Comparison of ENCODE assay signal across 8 cellular contexts in genomic region chr6:56370591-56371198, GRCh38.
DNase-seq lines count a peak whose midpoint lies in the region; ATAC-seq, FAIRE-seq and TF ChIP-seq lines count a peak whose summit lies in the region.

No MANE protein-coding gene starts in this region.

- H3K9ac ChIP-seq in HepG2 (ENCODE audit: insufficient read depth, low read depth, low read length), result peak overlapping the region; percentile 42; the same call in 1 of the 2 replicates

- CTCF ChIA-PET in HepG2 (lab: Yijun Ruan, JAX; ENCODE audit: low intra/inter-chr PET ratio, low total read pairs), result interaction anchor here (1.6 to 1.9 kb wide), 2 partner anchors 47 to 200 kb away, joined by 8 to 11 read pairs; no protein-coding TSS in a partner anchor

- peak; percentile 34 for DNase-seq in NCI-H2227 (lab: John Stamatoyannopoulos, UW; ENCODE audit: unreplicated experiment)
- DNase-seq in brain microvascular endothelial cell, result peak; percentile 65
- DNase-seq in HepG2 (ENCODE audit: low spot score), result peak; percentile 58
- peak; percentile 77 for DNase-seq in urothelium cell line (ENCODE audit: low spot score)
- no peak for DNase-seq in posterior cingulate gyrus
- DNase-seq in hepatic stellate cell (ENCODE audit: low spot score), result no peak

- intact Hi-C loops in HepG2 (cut with micrococcal nuclease; ENCODE audit: unreplicated experiment) (loop anchor here (1.0 to 5.0 kb wide), 7 partner anchors 29 to 200 kb away; no protein-coding TSS in a partner anchor), posterior cingulate gyrus (cut with DNase I) (no loop called here)

- TF ChIP-seq POLR2A in HepG2 (IDR thresholded peaks at IDR 0.05; ENCODE audit: insufficient read depth in 1 of 2, low read depth in 2 of 2, low read length in 2 of 2), result no peak

- H3K9me3 ChIP-seq in HepG2 (ENCODE audit: low read length), result no peaks in the 10 kb centered on the region

- H3K79me2 ChIP-seq in HepG2 (ENCODE audit: insufficient read depth, low read length), result no peaks in the 10 kb centered on the region

- 91% methylated on average over 1 of the region's 1 CpG for WGBS in HepG2 (ENCODE audit: low lambda C conversion rate)

- no TSS peak for BruUV-seq in HepG2 (replicated peaks; lab: Mats Ljungman, UMichigan)

- FAIRE-seq in HepG2 (lab: Jason Lieb, UNC) (no peak), urothelium cell line (lab: Jason Lieb, UNC) (no peak)

- peak; percentile 81 for ATAC-seq in GM18861 (IDR thresholded peaks at IDR 0.05; ENCODE audit: unreplicated experiment)
- peak; percentile 87 for ATAC-seq in HG03103 (IDR thresholded peaks at IDR 0.05; ENCODE audit: low read depth, unreplicated experiment)
- peak; percentile 36 for ATAC-seq in HepG2

- H4K20me1 ChIP-seq in HepG2 (ENCODE audit: insufficient read depth, low read length), result no peaks in the 10 kb centered on the region

- H3K27ac ChIP-seq in brain microvascular endothelial cell, result peak overlapping the region; percentile 24
- H3K27ac ChIP-seq in HepG2 (ENCODE audit: extremely low read length, insufficient read depth, low read length), result no peak overlapping the region

- TF ChIP-seq CTCF in brain microvascular endothelial cell (IDR thresholded peaks at IDR 0.05; ENCODE audit: low read depth, low read length, missing control alignments) (no peak), HepG2 (CRISPR knock-in tag; IDR thresholded peaks at IDR 0.05) (no peak)

- POLR2A ChIA-PET in HepG2 (lab: Yijun Ruan, JAX), result interaction anchor here (0.9 to 3.3 kb wide), 6 partner anchors 14 to 178 kb away, joined by 3 to 17 read pairs (median 3); no protein-coding TSS in a partner anchor

- no peak for TF ChIP-seq RAD21 in HepG2 (CRISPR knock-in tag; IDR thresholded peaks at IDR 0.05)

- H3K4me1 ChIP-seq in HepG2 (ENCODE audit: insufficient read depth, low read length), result peaks cover 62% of the 10 kb centered on the region

- H3K27me3 ChIP-seq in brain microvascular endothelial cell (replicated peaks) (no peaks in the 10 kb centered on the region), HepG2 (ENCODE audit: control insufficient read depth in 1 of 2, insufficient read depth in 2 of 2, low read length in 2 of 2) (no peaks in the 10 kb centered on the region)

- TF ChIP-seq EP300 in HepG2 (IDR thresholded peaks at IDR 0.05; ENCODE audit: low read depth in 2 of 2, low read length in 2 of 2), result no peak
- no peak for TF ChIP-seq EP300 in HepG2 (CRISPR knock-in tag; IDR thresholded peaks at IDR 0.05; ENCODE audit: borderline replicate concordance)

- H3K4me2 ChIP-seq in HepG2 (ENCODE audit: low read depth, low read length), result peak overlapping the region; percentile 70

- peak overlapping the region; percentile 82 for H2AFZ ChIP-seq in HepG2 (ENCODE audit: low read length)

- no peaks in the 10 kb centered on the region for H3K36me3 ChIP-seq in brain microvascular endothelial cell (replicated peaks)
- no peaks in the 10 kb centered on the region for H3K36me3 ChIP-seq in HepG2 (replicated peaks in 1 of 2; ENCODE audit: control insufficient read depth in 1 of 2, insufficient read depth in 2 of 2, low read length in 2 of 2)

- in situ Hi-C loops in brain microvascular endothelial cell (cut with HindIII; ENCODE audit: low pct_ligation_motif_present, low sequenced_read_pairs) (loop anchor here (25.0 kb wide), 1 partner anchor 242 kb away; no protein-coding TSS in a partner anchor), HepG2 (cut with HindIII; ENCODE audit: extremely low pct_ligation_motif_present, low pct_unique_long_range_greater_than_20kb) (loop anchor here (5.0 kb wide), 1 partner anchor 47 kb away; no protein-coding TSS in a partner anchor)

- H3K4me3 ChIP-seq in brain microvascular endothelial cell (ENCODE audit: low read depth, low read length) (no peak overlapping the region), HepG2 (replicated peaks in 1 of 3; ENCODE audit: insufficient read depth in 1 of 3, low read depth in 2 of 3, low read length in 3 of 3) (peak overlapping the region in 2 of 3 experiments; percentile 19 to 27; a peak in 2 of 6 replicates)

TF ChIP-seq in HepG2, 621 proteins besides CTCF, POLR2A, EP300 and RAD21 (continues in another document):
- TF ChIP-seq ZNF180 (CRISPR knock-in tag; IDR thresholded peaks at IDR 0.05; ENCODE audit: borderline replicate concordance, low read depth) (no peak), ADNP (CRISPR knock-in tag; IDR thresholded peaks at IDR 0.05) (no peak), NCOR1 (IDR thresholded peaks at IDR 0.05; ENCODE audit: borderline replicate concordance, low read length) (no peak), SP140L (CRISPR knock-in tag; IDR thresholded peaks at IDR 0.05; ENCODE audit: borderline replicate concordance) (no peak), XRCC5 (optimal IDR thresholded peaks at IDR 0.05; ENCODE audit: low read length) (no peak), MYC (CRISPR knock-in tag; IDR thresholded peaks at IDR 0.05; ENCODE audit: borderline replicate concordance) (no peak), ZBTB8A (CRISPR knock-in tag; IDR thresholded peaks at IDR 0.05; ENCODE audit: borderline replicate concordance, low read depth) (no peak), CHCHD3 (CRISPR knock-in tag; IDR thresholded peaks at IDR 0.05) (no peak), CREB3 (CRISPR knock-in tag; IDR thresholded peaks at IDR 0.05) (no peak), NFE2 (CRISPR knock-in tag; IDR thresholded peaks at IDR 0.05) (no peak), CENPX (CRISPR knock-in tag; IDR thresholded peaks at IDR 0.05) (no peak), SATB2 (CRISPR knock-in tag; IDR thresholded peaks at IDR 0.05) (no peak), KDM5A (IDR thresholded peaks at IDR 0.05; ENCODE audit: borderline replicate concordance, low read length) (0 out of 2 replicates have a peak, but pooled peaks have one; percentile 18), KDM6A (CRISPR knock-in tag; IDR thresholded peaks at IDR 0.05; ENCODE audit: low read depth) (no peak), DZIP1 (CRISPR knock-in tag; IDR thresholded peaks at IDR 0.05) (no peak), SMAD9 (CRISPR knock-in tag; IDR thresholded peaks at IDR 0.05) (no peak), JUNB (CRISPR knock-in tag; IDR thresholded peaks at IDR 0.05; ENCODE audit: borderline replicate concordance) (no peak), MAX (IDR thresholded peaks at IDR 0.05) (0 out of 2 replicates have a peak, but pooled peaks have one; percentile 12), U2AF1 (optimal IDR thresholded peaks at IDR 0.05; ENCODE audit: low read depth, low read length) (no peak), GRHL1 (CRISPR knock-in tag; conservative IDR thresholded peaks at IDR 0.05) (no peak), NAIF1 (CRISPR knock-in tag; IDR thresholded peaks at IDR 0.05; ENCODE audit: borderline replicate concordance) (no peak)

Comparison
In these comparisons a context has a peak if more than half of its experiments do, and no peak if none do; other contexts are left out.
1. ATAC-seq: peak in every context shown above with its lines; median percentile 87 in HG03103; 81 in GM18861; 36 in HepG2.
2. DNase-seq: peak in NCI-H2227 (single experiment), brain microvascular endothelial cell (single experiment), HepG2 (single experiment) and urothelium cell line (single experiment); none in posterior cingulate gyrus (0 of 10) and hepatic stellate cell (single experiment).